Comparison of ENCODE assay signal across 9 cellular contexts in genomic region chr7:101363734-101364374, GRCh38. TPM values are rescaled to one million over a fixed set of nuclear protein-coding genes. Genes with fewer than 3 reads are reported as not detected.
A peak's percentile ranks its signal among the peaks of the same experiment; 100 is the strongest.
DNase-seq lines count a peak whose midpoint lies in the region; ATAC-seq and TF ChIP-seq lines count a peak whose summit lies in the region.
"Had no signal": no experiment of that assay in that cellular context is flagged by ENCODE, and none has a peak within 500 bp of the region (broad histone marks: within the 10 kb centered on the region; RNA-seq: fewer than 3 reads in every experiment).

No MANE protein-coding gene starts in this region.

- H3K4me2 ChIP-seq in DOHH2 (ENCODE audit: low read length) = peak overlapping the region; percentile 53

- WGBS in stomach, 5 donors = 1 to 2% (median 2%) methylated on average over 30 to 52 of the region's 52 CpGs

- H3K36me3 ChIP-seq in DOHH2 (ENCODE audit: control insufficient read depth, low read length) (no peaks in the 10 kb centered on the region), neuron (ENCODE audit: insufficient read depth, low read length) (no peaks in the 10 kb centered on the region), stomach (no peaks in the 10 kb centered on the region)

- peak; percentile 76 for ATAC-seq in HG02759 (IDR thresholded peaks at IDR 0.05; ENCODE audit: unreplicated experiment)
- no peak for ATAC-seq in HG02840 (IDR thresholded peaks at IDR 0.05; ENCODE audit: low FRiP score, unreplicated experiment)

- no peaks in the 10 kb centered on the region for H3F3A ChIP-seq in DOHH2 (ENCODE audit: control insufficient read depth, insufficient read depth)

- H3K4me1 ChIP-seq in DOHH2 (ENCODE audit: control insufficient read depth, low read length) (peaks cover 5% of the 10 kb centered on the region; the same call in 1 of the 2 replicates), neuron (ENCODE audit: insufficient read depth, low read length) (peaks cover 7% of the 10 kb centered on the region), stomach (peaks cover 15 to 22% (median 20%) of the 10 kb centered on the region in 4 donors)

- DNase-seq in OCI-M1 (lab: John Stamatoyannopoulos, UW) = peak; percentile 95
- DNase-seq in activated effector memory CD4-positive, alpha-beta T cell treated with Interleukin-2 at 50 U/mL for 16 hours = peak; percentile 52
- peak; percentile 47 to 86 for DNase-seq in foreskin fibroblast
- DNase-seq in stomach = peak; percentile 68

- H3K9me3 ChIP-seq in DOHH2 (ENCODE audit: control insufficient read depth, insufficient read depth, low read length) (no peaks in the 10 kb centered on the region), neuron (ENCODE audit: low read length) (peaks cover 2% of the 10 kb centered on the region), stomach (no peaks in the 10 kb centered on the region)

- peaks cover 9% of the 10 kb centered on the region for H3K27me3 ChIP-seq in DOHH2 (ENCODE audit: control insufficient read depth, low read length)
- no peaks in the 10 kb centered on the region for H3K27me3 ChIP-seq in neuron (ENCODE audit: insufficient read depth, low read length)
- peaks cover 0 to 78% (median 25%) of the 10 kb centered on the region in 3 donors for H3K27me3 ChIP-seq in stomach

- H3K4me3 ChIP-seq in DOHH2 (ENCODE audit: low read length) (peak overlapping the region; percentile 38; the same call in 1 of the 2 replicates), foreskin fibroblast (ENCODE audit: low read depth in 1 of 2, low read length in 2 of 2) (peak overlapping the region; percentile 38 to 63), neuron (ENCODE audit: low read length) (peak overlapping the region; percentile 97), stomach (peak overlapping the region; percentile 53 to 57 (median 54))

- peak; percentile 95 for TF ChIP-seq CTCF in DOHH2 (IDR thresholded peaks at IDR 0.05; ENCODE audit: low read depth, low read length, poor library complexity, severe bottlenecking)
- peak; percentile 84 for TF ChIP-seq CTCF in foreskin fibroblast (IDR thresholded peaks at IDR 0.05; ENCODE audit: low read depth, low read length)
- peak in 6 of 7 experiments; percentile 4 to 86 (median 72) for TF ChIP-seq CTCF in stomach (IDR thresholded peaks at IDR 0.05)

- peak overlapping the region; percentile 99 for H2AFZ ChIP-seq in neuron (ENCODE audit: low read depth, low read length)

- no peak for TF ChIP-seq EP300 in stomach (IDR thresholded peaks at IDR 0.05)

- H4K20me1 ChIP-seq in DOHH2 (ENCODE audit: control insufficient read depth, insufficient read depth, low read depth, low read length) = peaks cover 2% of the 10 kb centered on the region; the same call in 1 of the 2 replicates

- no peak for TF ChIP-seq POLR2A in stomach (IDR thresholded peaks at IDR 0.05)

- H3K27ac ChIP-seq in DOHH2 (ENCODE audit: low read depth, low read length) (no peak overlapping the region), stomach (peak overlapping the region in 2 of 5 donors; percentile 41 to 66)

- no peaks in the 10 kb centered on the region for H3K79me2 ChIP-seq in DOHH2 (ENCODE audit: control insufficient read depth, low read length)

- intact Hi-C loops in stomach (cut with DNase I; ENCODE audit: low total_unique reads) = no loop called here

- no peaks in the 10 kb centered on the region for H3K9me2 ChIP-seq in DOHH2 (replicated peaks; ENCODE audit: control insufficient read depth, low read length)

RNA-seq across cellular contexts. Expression of gene COL26A1, which starts 1.2 kb away (rescaled TPM):
- under 1 TPM in 1 of 5 donors, not detected in 4; 0.55 TPM for total RNA-seq in stomach
- polyA plus RNA-seq in stomach = under 1 TPM in 2 of 3 donors, not detected in 1; 0.20 to 0.31 TPM
- total RNA-seq: subcutaneous adipose tissue had no signal

RNA-seq across cellular contexts. Expression of gene IFT22, which starts 42.2 kb away (rescaled TPM):
- 10 to 100 TPM in 4 of 5 donors, 1 to 10 TPM in 1; 4.6 to 36.4 (median 13.4) TPM for total RNA-seq in stomach
- polyA plus RNA-seq in stomach = 10 to 100 TPM; 20.5 to 31.2 (median 22.6) TPM

Comparison
In these comparisons a context has a peak if more than half of its experiments do, and no peak if none do; other contexts are left out.
1. H3K4me3 ChIP-seq: peak in every context shown above with its lines; median percentile 97 in neuron; 54 in stomach; 50 in foreskin fibroblast; 38 in DOHH2.